19 cellular contexts compared by ENCODE assay signal in genomic region chr5:1066676-1067075, GRCh38.
DNase-seq lines count a peak whose midpoint lies in the region; ATAC-seq and TF ChIP-seq lines count a peak whose summit lies in the region.
"Had no signal": no experiment of that assay in that cellular context is flagged by ENCODE, and none has a peak within 500 bp of the region (broad histone marks: within the 10 kb centered on the region; RNA-seq: fewer than 3 reads in every experiment).

No MANE protein-coding gene starts in this region.

- no peak for DNase-seq in activated naive CD4-positive, alpha-beta T cell treated with anti-CD3 and anti-CD28 coated beads, Interleukin-2, amount 10 ng/mL, durations not matched to agents 7 days and 5 days
- no peak for DNase-seq in activated naive CD4-positive, alpha-beta T cell (lab: John Stamatoyannopoulos, UW)
- no peak for DNase-seq in stimulated activated naive CD8-positive, alpha-beta T cell treated with anti-CD3 and anti-CD28 coated beads, Interleukin-15, amount 100 ng/mL, for 72 hours
- DNase-seq in stimulated activated naive CD8-positive, alpha-beta T cell treated with anti-CD3 and anti-CD28 coated beads, Interleukin-15, Interleukin-2, amounts not matched to agents 100 U/mL and 50 U/mL, for 24 hours = no peak
- no peak for DNase-seq in central memory CD8-positive, alpha-beta T cell (ENCODE audit: low spot score in 2 of 2)
- DNase-seq in foreskin melanocyte (no peak), MM.1S (no peak)
- DNase-seq: Calu3; CD4-positive, alpha-beta T cell; Karpas-422; NCI-H1694; NCI-H2081; NCI-H2171 treated with DMSO at 0.1 percent for 48 hours; NCI-H524 treated with DMSO at 0.1 percent for 48 hours; SHP77 treated with DMSO at 0.1 percent for 48 hours had no signal

- peak overlapping the region; percentile 52 for H3K27ac Mint-ChIP-seq in activated naive CD4-positive, alpha-beta T cell treated with anti-CD3 and anti-CD28 coated beads, Interleukin-2, amount 10 ng/mL, durations not matched to agents 7 days and 5 days
- peak overlapping the region; percentile 54 to 88 for H3K27ac Mint-ChIP-seq in stimulated activated naive CD8-positive, alpha-beta T cell treated with anti-CD3 and anti-CD28 coated beads, Interleukin-15, amount 100 ng/mL, for 72 hours
- peak overlapping the region; percentile 85 for H3K27ac Mint-ChIP-seq in central memory CD8-positive, alpha-beta T cell (ENCODE audit: low read depth)
- H3K27ac Mint-ChIP-seq: B cell; CD4-positive, alpha-beta T cell; IgD-negative memory B cell had no signal

- H3K4me3 ChIP-seq in MM.1S (ENCODE audit: low read length) = no peak overlapping the region
- H3K4me3 ChIP-seq: SK-N-MC had no signal

- H3K79me2 ChIP-seq in MM.1S (ENCODE audit: low read length) = no peaks in the 10 kb centered on the region

- H3K27me3 ChIP-seq in MM.1S (replicated peaks; ENCODE audit: insufficient read depth, low read length) = no peaks in the 10 kb centered on the region

- no peaks in the 10 kb centered on the region for H4K20me1 ChIP-seq in MM.1S (ENCODE audit: insufficient read depth, low read length)

- no peaks in the 10 kb centered on the region for H3F3A ChIP-seq in MM.1S (ENCODE audit: insufficient read depth, low read length)

- H2AFZ ChIP-seq in MM.1S (ENCODE audit: low read length) = no peak overlapping the region

- H3K9me3 Mint-ChIP-seq in activated naive CD4-positive, alpha-beta T cell treated with anti-CD3 and anti-CD28 coated beads, Interleukin-2, amount 10 ng/mL, durations not matched to agents 7 days and 5 days = no peaks in the 10 kb centered on the region
- no peaks in the 10 kb centered on the region for H3K9me3 Mint-ChIP-seq in stimulated activated naive CD8-positive, alpha-beta T cell treated with anti-CD3 and anti-CD28 coated beads, Interleukin-15, amount 100 ng/mL, for 72 hours
- H3K9me3 Mint-ChIP-seq in central memory CD8-positive, alpha-beta T cell = no peaks in the 10 kb centered on the region
- H3K9me3 Mint-ChIP-seq: CD4-positive, alpha-beta T cell; IgD-negative memory B cell had no signal

- H3K27me3 Mint-ChIP-seq in activated naive CD4-positive, alpha-beta T cell treated with anti-CD3 and anti-CD28 coated beads, Interleukin-2, amount 10 ng/mL, durations not matched to agents 7 days and 5 days = no peaks in the 10 kb centered on the region
- no peaks in the 10 kb centered on the region for H3K27me3 Mint-ChIP-seq in stimulated activated naive CD8-positive, alpha-beta T cell treated with anti-CD3 and anti-CD28 coated beads, Interleukin-15, amount 100 ng/mL, for 72 hours
- H3K27me3 Mint-ChIP-seq in central memory CD8-positive, alpha-beta T cell = no peaks in the 10 kb centered on the region
- H3K27me3 Mint-ChIP-seq: B cell; CD4-positive, alpha-beta T cell; IgD-negative memory B cell had no signal

- peaks cover 14% of the 10 kb centered on the region for H3K36me3 Mint-ChIP-seq in activated naive CD4-positive, alpha-beta T cell treated with anti-CD3 and anti-CD28 coated beads, Interleukin-2, amount 10 ng/mL, durations not matched to agents 7 days and 5 days
- H3K36me3 Mint-ChIP-seq in central memory CD8-positive, alpha-beta T cell (ENCODE audit: insufficient read depth) = peaks cover 2% of the 10 kb centered on the region
- H3K36me3 Mint-ChIP-seq: IgD-negative memory B cell had no signal

- no peaks in the 10 kb centered on the region for H3K9me3 ChIP-seq in MM.1S (replicated peaks; ENCODE audit: insufficient read depth, low read length)

- H3K9me2 ChIP-seq in MM.1S (replicated peaks; ENCODE audit: insufficient read depth, low read length) = no peaks in the 10 kb centered on the region

- no peaks in the 10 kb centered on the region for H3K4me1 ChIP-seq in MM.1S (ENCODE audit: low read length)

- no peak overlapping the region for H3K4me3 Mint-ChIP-seq in activated naive CD4-positive, alpha-beta T cell treated with anti-CD3 and anti-CD28 coated beads, Interleukin-2, amount 10 ng/mL, durations not matched to agents 7 days and 5 days
- H3K4me3 Mint-ChIP-seq in stimulated activated naive CD8-positive, alpha-beta T cell treated with anti-CD3 and anti-CD28 coated beads, Interleukin-15, amount 100 ng/mL, for 72 hours = no peak overlapping the region
- no peak overlapping the region for H3K4me3 Mint-ChIP-seq in central memory CD8-positive, alpha-beta T cell
- H3K4me3 Mint-ChIP-seq: B cell; CD4-positive, alpha-beta T cell; IgD-negative memory B cell had no signal

- H3K27ac ChIP-seq in MM.1S (ENCODE audit: low read length) = no peak overlapping the region
- H3K27ac ChIP-seq: SK-N-MC had no signal

- H3K4me1 Mint-ChIP-seq in activated naive CD4-positive, alpha-beta T cell treated with anti-CD3 and anti-CD28 coated beads, Interleukin-2, amount 10 ng/mL, durations not matched to agents 7 days and 5 days = no peaks in the 10 kb centered on the region
- no peaks in the 10 kb centered on the region for H3K4me1 Mint-ChIP-seq in stimulated activated naive CD8-positive, alpha-beta T cell treated with anti-CD3 and anti-CD28 coated beads, Interleukin-15, amount 100 ng/mL, for 72 hours
- no peaks in the 10 kb centered on the region for H3K4me1 Mint-ChIP-seq in central memory CD8-positive, alpha-beta T cell
- H3K4me1 Mint-ChIP-seq: B cell, IgD-negative memory B cell had no signal

- no peak overlapping the region for H3K9ac ChIP-seq in MM.1S (ENCODE audit: low read length)

- TF ChIP-seq CTCF in MM.1S (IDR thresholded peaks at IDR 0.05; ENCODE audit: low read length) = no peak

- CTCF ChIA-PET in activated naive CD4-positive, alpha-beta T cell treated with anti-CD3 and anti-CD28 coated beads, Interleukin-2, amount 10 ng/mL, durations not matched to agents 7 days and 5 days (lab: Charles Lee) = no interaction called here

- no peak for ATAC-seq in stimulated activated naive CD8-positive, alpha-beta T cell treated with anti-CD3 and anti-CD28 coated beads, Interleukin-15, amount 100 ng/mL, for 72 hours
- ATAC-seq in stimulated activated naive CD8-positive, alpha-beta T cell treated with anti-CD3 and anti-CD28 coated beads, Interleukin-15, Interleukin-2, amounts not matched to agents 100 U/mL and 50 U/mL, for 24 hours = no peak
- ATAC-seq in central memory CD8-positive, alpha-beta T cell (replicated peaks; ENCODE audit: extremely low read depth, poor library complexity, severe bottlenecking) = no peak
- ATAC-seq in GM21576 (IDR thresholded peaks at IDR 0.05; ENCODE audit: unreplicated experiment) = no peak

- no peaks in the 10 kb centered on the region for H3K36me3 ChIP-seq in MM.1S (replicated peaks; ENCODE audit: insufficient read depth, low read length)

- H3K4me2 ChIP-seq in MM.1S (ENCODE audit: low read depth, low read length) = no peak overlapping the region
